Comparison of ENCODE assay signal across 27 cellular contexts in the genomic region with DNA sequence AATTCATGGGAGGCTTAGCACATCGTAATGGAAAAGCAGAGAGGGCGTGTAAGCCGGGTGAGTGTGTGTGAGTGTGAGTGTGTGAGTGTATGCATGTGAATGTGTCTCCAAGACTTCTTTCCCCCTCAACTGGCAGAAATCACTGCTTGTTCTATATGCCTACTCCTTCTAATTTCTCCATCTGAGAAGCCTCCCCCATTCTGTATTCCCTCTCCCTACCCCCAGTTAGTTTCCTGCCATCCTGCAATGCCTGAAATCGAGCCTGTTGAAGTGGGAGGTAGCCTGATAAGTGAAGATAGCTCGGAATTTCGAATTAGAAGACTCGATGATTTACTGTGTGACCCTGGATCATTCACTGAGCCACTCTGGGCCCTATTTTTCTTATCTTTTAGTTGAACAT.
"Had no signal": no experiment of that assay in that cellular context is flagged by ENCODE, and none has a peak within 500 bp of the region (broad histone marks: within the 10 kb centered on the region; RNA-seq: fewer than 3 reads in every experiment).

No MANE protein-coding gene starts in this region.

- H3K9me3 Mint-ChIP-seq: activated B cell treated with CpG ODN at 0.5 μM for 24 hours; activated CD4-positive, alpha-beta memory T cell treated with anti-CD3 and anti-CD28 coated beads for 36 hours; activated CD4-positive, alpha-beta T cell treated with anti-CD3 and anti-CD28 coated beads, Interleukin-2, amount 10 ng/mL, durations not matched to agents 7 days and 5 days; activated naive CD4-positive, alpha-beta T cell treated with anti-CD3 and anti-CD28 coated beads, Interleukin-2, amount 10 ng/mL, durations not matched to agents 7 days and 5 days; activated naive CD8-positive, alpha-beta T cell treated with anti-CD3 and anti-CD28 coated beads, Interleukin-2, amount 10 ng/mL, durations not matched to agents 7 days and 5 days; activated T-cell treated with anti-CD3 and anti-CD28 coated beads, Interleukin-2, amount 50 U/mL, for 4 hours had no signal

- H3K4me3 ChIP-seq: adrenal gland, breast epithelium, Peyer's patch, SJCRH30 had no signal

- H3K36me3 ChIP-seq: adrenal gland, breast epithelium, Peyer's patch, SJCRH30 had no signal

- H3K27me3 ChIP-seq: adrenal gland, breast epithelium, Peyer's patch, SJCRH30 had no signal

- H3K4me1 ChIP-seq: breast epithelium, Peyer's patch had no signal

- ATAC-seq: activated T-cell treated with anti-CD3 and anti-CD28 coated beads, Interleukin-2, amount 50 U/mL, for 4 hours had no signal

- H3K36me3 Mint-ChIP-seq: activated CD4-positive, alpha-beta memory T cell treated with anti-CD3 and anti-CD28 coated beads for 36 hours; activated naive CD4-positive, alpha-beta T cell treated with anti-CD3 and anti-CD28 coated beads, Interleukin-2, amount 10 ng/mL, durations not matched to agents 7 days and 5 days; activated naive CD8-positive, alpha-beta T cell treated with anti-CD3 and anti-CD28 coated beads, Interleukin-2, amount 10 ng/mL, durations not matched to agents 7 days and 5 days had no signal

- H3K4me3 Mint-ChIP-seq: activated B cell treated with CpG ODN at 0.5 μM for 24 hours; activated CD4-positive, alpha-beta memory T cell treated with anti-CD3 and anti-CD28 coated beads for 36 hours; activated CD4-positive, alpha-beta T cell treated with anti-CD3 and anti-CD28 coated beads, Interleukin-2, amount 10 ng/mL, durations not matched to agents 7 days and 5 days; activated naive CD4-positive, alpha-beta T cell treated with anti-CD3 and anti-CD28 coated beads, Interleukin-2, amount 10 ng/mL, durations not matched to agents 7 days and 5 days; activated naive CD8-positive, alpha-beta T cell treated with anti-CD3 and anti-CD28 coated beads, Interleukin-2, amount 10 ng/mL, durations not matched to agents 7 days and 5 days; activated T-cell treated with anti-CD3 and anti-CD28 coated beads, Interleukin-2, amount 50 U/mL, for 4 hours had no signal

- H3K27ac Mint-ChIP-seq: activated B cell treated with CpG ODN at 0.5 μM for 24 hours; activated CD4-positive, alpha-beta memory T cell treated with anti-CD3 and anti-CD28 coated beads for 36 hours; activated CD4-positive, alpha-beta T cell treated with anti-CD3 and anti-CD28 coated beads, Interleukin-2, amount 10 ng/mL, durations not matched to agents 7 days and 5 days; activated naive CD4-positive, alpha-beta T cell treated with anti-CD3 and anti-CD28 coated beads, Interleukin-2, amount 10 ng/mL, durations not matched to agents 7 days and 5 days; activated naive CD8-positive, alpha-beta T cell treated with anti-CD3 and anti-CD28 coated beads, Interleukin-2, amount 10 ng/mL, durations not matched to agents 7 days and 5 days had no signal

- H3K4me2 ChIP-seq: SK-N-SH had no signal

- H3K27me3 Mint-ChIP-seq: activated B cell treated with CpG ODN at 0.5 μM for 24 hours; activated CD4-positive, alpha-beta T cell treated with anti-CD3 and anti-CD28 coated beads, Interleukin-2, amount 10 ng/mL, durations not matched to agents 7 days and 5 days had no signal

- H3K4me1 Mint-ChIP-seq: activated B cell treated with CpG ODN at 0.5 μM for 24 hours had no signal

- H3K27ac ChIP-seq: adrenal gland, breast epithelium, KMS-11, Peyer's patch, RWPE1, SJCRH30 had no signal

- DNase-seq: activated B cell treated with CpG ODN at 0.5 μM for 24 hours; activated CD4-positive, alpha-beta memory T cell treated with anti-CD3 and anti-CD28 coated beads for 36 hours; activated CD4-positive, alpha-beta T cell treated with anti-CD3 and anti-CD28 coated beads, Interleukin-2, amount 10 ng/mL, durations not matched to agents 7 days and 5 days; activated CD8-positive, alpha-beta memory T cell treated with anti-CD3 and anti-CD28 coated beads for 24 hours; activated gamma-delta T cell; activated naive CD4-positive, alpha-beta T cell treated with anti-CD3 and anti-CD28 coated beads, Interleukin-2, amount 10 ng/mL, durations not matched to agents 7 days and 5 days; activated naive CD8-positive, alpha-beta T cell treated with anti-CD3 and anti-CD28 coated beads, Interleukin-2, amount 10 ng/mL, durations not matched to agents 7 days and 5 days; activated T-cell treated with anti-CD3 and anti-CD28 coated beads, Interleukin-2, amount 50 U/mL, for 4 hours; adrenal gland; MM.1S; NCI-H1105; NCI-H1436; NCI-H187; NCI-H2081; NCI-H510A treated with DMSO at 0.1 percent for 48 hours; NCI-H69; NK-92 treated with Interleukin-12 subunit alpha and Interleukin-12 subunit beta, amount 100 ng/mL, for 24 hours; OCI-M1; Peyer's patch; Right ventricle myocardium superior; SJCRH30; SK-N-SH; T-helper 1 cell; T-helper 9 cell had no signal

- H3K9me3 ChIP-seq: adrenal gland, breast epithelium, Peyer's patch, SJCRH30, SK-N-SH had no signal

- H3K9ac ChIP-seq: KMS-11, SK-N-SH had no signal
